ENCODE assay signal across 14 cellular contexts in genomic region chr6:158027590-158028285, GRCh38. TPM values are rescaled to one million over a fixed set of nuclear protein-coding genes. Genes with fewer than 3 reads are reported as not detected.
DNase-seq lines count a peak whose midpoint lies in the region; ATAC-seq and TF ChIP-seq lines count a peak whose summit lies in the region.
"Had no signal": no experiment of that assay in that cellular context is flagged by ENCODE, and none has a peak within 500 bp of the region (broad histone marks: within the 10 kb centered on the region; RNA-seq: fewer than 3 reads in every experiment).

No MANE protein-coding gene starts in this region.

- no peak for ATAC-seq in HG03196 (IDR thresholded peaks at IDR 0.05; ENCODE audit: unreplicated experiment)

- no peak overlapping the region for H3K4me3 ChIP-seq in tibial artery
- H3K4me3 ChIP-seq: PC-9 had no signal

- peaks cover 0 to 8% (median 0%) of the 10 kb centered on the region in 3 donors for H3K36me3 ChIP-seq in tibial artery
- H3K36me3 ChIP-seq: BE2C had no signal

- intact Hi-C loops in tibial artery (cut with DNase I; ENCODE audit: low total_unique reads) = no loop called here

- H3K27ac Mint-ChIP-seq in activated naive CD8-positive, alpha-beta T cell treated with anti-CD3 and anti-CD28 coated beads for 36 hours = peak overlapping the region; percentile 100

- H3K27me3 Mint-ChIP-seq in activated naive CD8-positive, alpha-beta T cell treated with anti-CD3 and anti-CD28 coated beads for 36 hours = no peaks in the 10 kb centered on the region

- peaks cover 46% of the 10 kb centered on the region for H3K4me1 Mint-ChIP-seq in activated naive CD8-positive, alpha-beta T cell treated with anti-CD3 and anti-CD28 coated beads for 36 hours

- peak overlapping the region; percentile 92 for H3K27ac ChIP-seq in layer of hippocampus (ENCODE audit: low read depth, low read length)
- peak overlapping the region; percentile 76 to 80 for H3K27ac ChIP-seq in tibial artery
- H3K27ac ChIP-seq: epithelial cell of prostate, PC-9 had no signal

- no peaks in the 10 kb centered on the region for H3K9me3 Mint-ChIP-seq in activated naive CD8-positive, alpha-beta T cell treated with anti-CD3 and anti-CD28 coated beads for 36 hours

- H3K4me3 Mint-ChIP-seq in activated naive CD8-positive, alpha-beta T cell treated with anti-CD3 and anti-CD28 coated beads for 36 hours = peak overlapping the region; percentile 44

- H3K9me3 ChIP-seq in tibial artery = no peaks in the 10 kb centered on the region
- H3K9me3 ChIP-seq: BE2C had no signal

- no peak for TF ChIP-seq CTCF in tibial artery (IDR thresholded peaks at IDR 0.05)

- peaks cover 18% of the 10 kb centered on the region for H3K36me3 Mint-ChIP-seq in activated naive CD8-positive, alpha-beta T cell treated with anti-CD3 and anti-CD28 coated beads for 36 hours

- H3K4me1 ChIP-seq in tibial artery = peaks cover 0 to 51% (median 41%) of the 10 kb centered on the region in 4 donors

- DNase-seq in activated effector memory CD4-positive, alpha-beta T cell treated with anti-CD3 and anti-CD28 coated beads, Interleukin-2, amount 50 U/mL, for 16 hours = peak; percentile 56
- no peak for DNase-seq in activated effector memory CD4-positive, alpha-beta T cell treated with Interleukin-2 at 50 U/mL for 16 hours
- no peak for DNase-seq in activated naive CD8-positive, alpha-beta T cell treated with anti-CD3 and anti-CD28 coated beads for 36 hours
- DNase-seq in tibial artery = peak; percentile 22 to 67
- DNase-seq in globus pallidus (ENCODE audit: low spot score) = no peak
- no peak for DNase-seq in cerebellum (ENCODE audit: low spot score)
- DNase-seq: activated CD8-positive, alpha-beta memory T cell treated with anti-CD3 and anti-CD28 coated beads, Interleukin-2, amount 50 U/mL, for 48 hours; BE2C; midbrain; PC-9; stimulated activated CD4-positive, alpha-beta T cell treated with anti-CD3 and anti-CD28 coated beads, Interleukin-2, amount 100 ng/mL, for 48 hours had no signal

- H3K27me3 ChIP-seq in layer of hippocampus (ENCODE audit: control insufficient read depth, insufficient read depth, low read length) (no peaks in the 10 kb centered on the region), tibial artery (no peaks in the 10 kb centered on the region)
- H3K27me3 ChIP-seq: BE2C had no signal

RNA-seq across cellular contexts. Expression of gene SYNJ2, which starts 46.1 kb away (rescaled TPM):
- total RNA-seq in activated naive CD8-positive, alpha-beta T cell treated with anti-CD3 and anti-CD28 coated beads for 36 hours = 10 to 100 TPM; 28.1 to 29.4 TPM
- total RNA-seq in cerebellum = 68.6 TPM

Comparison
In these comparisons a context has a peak if more than half of its experiments do, and no peak if none do; other contexts are left out.
1. DNase-seq: peak in activated effector memory CD4-positive, alpha-beta T cell treated with anti-CD3 and anti-CD28 coated beads, Interleukin-2, amount 50 U/mL, for 16 hours (single experiment) and tibial artery (2 of 2); none in activated effector memory CD4-positive, alpha-beta T cell treated with Interleukin-2 at 50 U/mL for 16 hours (single experiment), activated naive CD8-positive, alpha-beta T cell treated with anti-CD3 and anti-CD28 coated beads for 36 hours (single experiment), globus pallidus (single experiment) and cerebellum (single experiment).